Comparison of ENCODE assay signal across 9 cellular contexts in the genomic region with DNA sequence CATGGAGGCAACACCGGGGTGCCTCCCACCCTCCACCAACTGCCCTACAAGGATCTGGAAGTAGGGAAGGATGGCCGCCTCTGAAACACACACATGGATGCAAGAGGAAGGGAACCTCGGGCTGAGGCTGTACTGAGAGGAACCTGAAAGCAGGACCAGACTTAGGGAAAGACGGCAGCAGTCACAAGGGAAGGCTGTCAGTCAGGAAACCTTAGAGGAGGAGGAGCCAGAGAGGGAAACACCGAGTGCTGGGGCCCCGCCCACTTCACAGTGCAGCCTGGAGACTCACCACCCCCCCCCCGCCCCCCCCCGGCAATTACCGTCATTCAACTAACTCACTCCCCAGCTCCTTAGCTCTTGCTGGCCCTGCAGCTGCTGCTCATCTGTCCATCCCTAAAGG. TPM values are rescaled to one million over a fixed set of nuclear protein-coding genes. Genes with fewer than 3 reads are reported as not detected.
A peak's percentile ranks its signal among the peaks of the same experiment; 100 is the strongest.
DNase-seq lines count a peak whose midpoint lies in the region; ATAC-seq and TF ChIP-seq lines count a peak whose summit lies in the region.
"Had no signal": no experiment of that assay in that cellular context is flagged by ENCODE, and none has a peak within 500 bp of the region (broad histone marks: within the 10 kb centered on the region; RNA-seq: fewer than 3 reads in every experiment).

No MANE protein-coding gene starts in this region.

- H3K27ac Mint-ChIP-seq in endodermal cell, result no peak overlapping the region

- TF ChIP-seq CTCF in GM13976 (IDR thresholded peaks at IDR 0.05; ENCODE audit: borderline replicate concordance, control extremely low read depth, extremely low read depth, insufficient read depth, missing control alignments), result no peak
- TF ChIP-seq CTCF in epithelial cell of proximal tubule (conservative IDR thresholded peaks at IDR 0.05; ENCODE audit: low read depth, low read length), result no peak
- TF ChIP-seq CTCF in spleen (IDR thresholded peaks at IDR 0.05 in 8 of 11, conservative IDR thresholded peaks at IDR 0.05 in 3 of 11), result no peak
- no peak for TF ChIP-seq CTCF in endodermal cell (conservative IDR thresholded peaks at IDR 0.05)

- H3K4me3 Mint-ChIP-seq in endodermal cell, result no peak overlapping the region

- peaks cover 0 to 60% (median 29%) of the 10 kb centered on the region in 6 donors for H3K36me3 ChIP-seq in spleen
- peaks cover 37% of the 10 kb centered on the region for H3K36me3 ChIP-seq in Karpas-422 (ENCODE audit: insufficient read depth, low read length)
- H3K36me3 ChIP-seq in endodermal cell (ENCODE audit: control insufficient read depth, insufficient read depth, low read length), result peaks cover 48% of the 10 kb centered on the region

- in situ Hi-C loops in GM13976 (cut with MboI; ENCODE audit: low sequenced_read_pairs, unreplicated experiment), result loop anchor here (5.0 kb wide), 1 partner anchor 176 kb away; no protein-coding TSS in a partner anchor

- no peak overlapping the region for H3K4me2 ChIP-seq in Karpas-422 (ENCODE audit: low read depth, low read length, poor library complexity, severe bottlenecking)

- peaks cover 24% of the 10 kb centered on the region for H3K79me2 ChIP-seq in Karpas-422 (ENCODE audit: low read length)

- H3K4me3 ChIP-seq in epithelial cell of proximal tubule (ENCODE audit: low read depth, low read length) (peak overlapping the region; percentile 93), spleen (peak overlapping the region in 2 of 8 donors; percentile 1 to 79), Karpas-422 (ENCODE audit: low read length) (no peak overlapping the region), endodermal cell (ENCODE audit: low read length) (no peak overlapping the region)

- no peak overlapping the region for H2AFZ ChIP-seq in Karpas-422 (ENCODE audit: low read length)

- H3K9ac ChIP-seq in Karpas-422 (ENCODE audit: low read length), result no peak overlapping the region
- H3K9ac ChIP-seq in endodermal cell (ENCODE audit: extremely low read depth, low read length, poor library complexity, severe bottlenecking), result no peak overlapping the region

- H3K27ac ChIP-seq in spleen (peak overlapping the region; percentile 85 to 100 (median 98)), Karpas-422 (ENCODE audit: low read length) (no peak overlapping the region), endodermal cell (ENCODE audit: low read depth, low read length) (no peak overlapping the region)

- no peaks in the 10 kb centered on the region for H3K27me3 Mint-ChIP-seq in endodermal cell (ENCODE audit: insufficient read depth)

- DNase-seq in GM13976 (ENCODE audit: low spot score) (peak; percentile 25), UCSD-AML1 (lab: John Stamatoyannopoulos, UW; ENCODE audit: unreplicated experiment) (peak; percentile 35), epithelial cell of proximal tubule (ENCODE audit: low read depth) (no peak), spleen (peak; percentile 82), Karpas-422 (no peak), endodermal cell (no peak)
- DNase-seq: stimulated activated CD4-positive, alpha-beta T cell treated with anti-CD3 and anti-CD28 coated beads, Interleukin-1b, Interleukin-23, amount 100 ng/mL, for 48 hours had no signal

- 23 to 56% (median 52%) methylated on average over 6 to 8 of the region's 9 CpGs for WGBS in spleen, 5 donors
- WGBS in endodermal cell (ENCODE audit: insufficient coverage in 1 of 2, insufficient read length in 1 of 2), 2 experiments, result 84 to 96% methylated on average over 3 to 4 of the region's 9 CpGs

- ATAC-seq in HG03095 (IDR thresholded peaks at IDR 0.05; ENCODE audit: unreplicated experiment) (no peak), GM19452 (IDR thresholded peaks at IDR 0.05; ENCODE audit: unreplicated experiment) (no peak)

- TF ChIP-seq POLR2A in spleen (IDR thresholded peaks at IDR 0.05), result no peak

- H3K9me3 ChIP-seq in spleen, result no peaks in the 10 kb centered on the region
- H3K9me3 ChIP-seq in Karpas-422 (ENCODE audit: low read length), result no peaks in the 10 kb centered on the region
- peaks cover 7% of the 10 kb centered on the region for H3K9me3 ChIP-seq in endodermal cell (ENCODE audit: control insufficient read depth, low read length)

- H4K20me1 ChIP-seq in Karpas-422 (ENCODE audit: insufficient read depth, low read depth, low read length), result peaks cover 11% of the 10 kb centered on the region; the same call in 1 of the 2 replicates

- no peaks in the 10 kb centered on the region for H3K27me3 ChIP-seq in spleen (replicated peaks in 1 of 7)
- no peaks in the 10 kb centered on the region for H3K27me3 ChIP-seq in Karpas-422 (ENCODE audit: low read length)
- H3K27me3 ChIP-seq in endodermal cell (ENCODE audit: control insufficient read depth, insufficient read depth, low read length, poor library complexity, severe bottlenecking), result no peaks in the 10 kb centered on the region

- H3K4me1 Mint-ChIP-seq in endodermal cell, result peaks cover 11% of the 10 kb centered on the region

- intact Hi-C loops in spleen (cut with DNase I; ENCODE audit: low total_unique reads), result loop anchor here (10.0 kb wide), 1 partner anchor 183 kb away; the partner anchor contains the start of gene AGBL3

- no peaks in the 10 kb centered on the region for H3K9me2 ChIP-seq in Karpas-422 (replicated peaks; ENCODE audit: insufficient read depth, low read length)

- H3K4me1 ChIP-seq in spleen, result peaks cover 58 to 83% (median 79%) of the 10 kb centered on the region in 6 donors
- peaks cover 30% of the 10 kb centered on the region for H3K4me1 ChIP-seq in Karpas-422 (ENCODE audit: low read length)
- no peaks in the 10 kb centered on the region for H3K4me1 ChIP-seq in endodermal cell (ENCODE audit: control insufficient read depth, insufficient read depth, low read length)

- peaks cover 57% of the 10 kb centered on the region for H3K36me3 Mint-ChIP-seq in endodermal cell (ENCODE audit: low read depth)

- H3K9me3 Mint-ChIP-seq in endodermal cell, result peaks cover 3% of the 10 kb centered on the region

RNA-seq across cellular contexts. Expression of gene CYREN, which starts 2.5 kb away (rescaled TPM):
- total RNA-seq in epithelial cell of proximal tubule, result 54.5 and 80.3 TPM in 2 replicates
- 10 to 100 TPM; 37.8 to 55.0 (median 48.2) TPM for total RNA-seq in spleen
- polyA plus RNA-seq in spleen, result 10 to 100 TPM; 21.2 to 36.8 (median 23.5) TPM
- 33.1 and 67.1 TPM in 2 replicates for total RNA-seq in Karpas-422 (2014; rRNA removed; shearing (Covaris generic); ENCODE audit: low replicate concordance)
- total RNA-seq in endodermal cell, result 10 to 100 TPM; 60.6 to 67.8 TPM
- 38.5 TPM for polyA plus RNA-seq in endodermal cell (2013, experiment 1 of 2)
- polyA plus RNA-seq in endodermal cell (2013, experiment 2 of 2), result 29.7 TPM

RNA-seq across cellular contexts. Expression of gene TMEM140, which starts 20.1 kb away (rescaled TPM):
- total RNA-seq in epithelial cell of proximal tubule, result 0.36 and 0.46 TPM in 2 replicates
- 10 to 100 TPM; 40.3 to 76.1 (median 45.4) TPM for total RNA-seq in spleen
- 10 to 100 TPM in 2 of 3 donors, 1 to 10 TPM in 1; 7.0 to 16.6 (median 16.3) TPM for polyA plus RNA-seq in spleen
- 0.86 and 2.8 TPM in 2 replicates for total RNA-seq in Karpas-422 (2014; rRNA removed; shearing (Covaris generic); ENCODE audit: low replicate concordance)
- total RNA-seq in endodermal cell, result not detected
- polyA plus RNA-seq in endodermal cell (2013, experiment 1 of 2), result not detected
- not detected for polyA plus RNA-seq in endodermal cell (2013, experiment 2 of 2)

RNA-seq across cellular contexts. Expression of gene WDR91, which starts 43.3 kb away (rescaled TPM):
- total RNA-seq in epithelial cell of proximal tubule (8.7 and 16.3 TPM in 2 replicates), spleen (10 to 100 TPM; 15.1 to 31.3 (median 23.8) TPM), endodermal cell (1 to 10 TPM; 8.2 to 9.6 TPM)
- polyA plus RNA-seq in spleen, result 10 to 100 TPM in 2 of 3 donors, 1 to 10 TPM in 1; 6.9 to 12.2 (median 11.4) TPM
- 7.8 and 11.5 TPM in 2 replicates for total RNA-seq in Karpas-422 (2014; rRNA removed; shearing (Covaris generic); ENCODE audit: low replicate concordance)
- 11.9 TPM for polyA plus RNA-seq in endodermal cell (2013, experiment 1 of 2)
- polyA plus RNA-seq in endodermal cell (2013, experiment 2 of 2), result 14.5 TPM

Comparison
In these comparisons a context has a peak if more than half of its experiments do, and no peak if none do; other contexts are left out.
1. DNase-seq: peak in GM13976 (single experiment), UCSD-AML1 (single experiment) and spleen (single experiment); none in epithelial cell of proximal tubule (single experiment), Karpas-422 (single experiment) and endodermal cell (single experiment).
2. H3K27ac ChIP-seq: peak in spleen (8 of 8); none in Karpas-422 (single experiment) and endodermal cell (single experiment).
3. RNA of gene TMEM140, which starts 20.1 kb away (total RNA-seq): 40.3 to 76.1 TPM in spleen; 0.86 to 2.8 TPM in Karpas-422, 0.36 to 0.46 TPM in epithelial cell of proximal tubule and not detected in endodermal cell; every median in the first group is over 10 times any median in the second.